Comparison of ENCODE assay signal across 8 cellular contexts in the genomic region with DNA sequence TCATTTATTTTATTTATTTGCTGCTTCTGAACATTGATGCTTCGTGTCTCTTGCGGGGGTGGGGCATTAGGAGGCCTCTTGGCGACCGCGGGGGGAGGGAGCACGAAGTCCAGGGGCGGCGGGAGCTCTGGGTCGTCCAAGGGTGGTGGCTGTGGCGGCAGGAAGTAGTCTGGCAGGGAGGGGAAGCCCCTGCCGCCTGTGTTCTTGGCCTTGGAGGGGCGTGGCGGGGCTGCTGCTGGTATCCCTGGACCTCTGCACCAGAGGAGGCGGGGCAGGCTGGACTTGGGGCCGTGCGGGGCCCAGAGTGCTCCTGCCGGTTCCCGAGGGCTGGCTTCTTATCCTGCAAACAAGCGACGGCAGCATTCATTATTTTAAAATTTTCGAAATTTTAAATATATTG.
DNase-seq lines count a peak whose midpoint lies in the region; ATAC-seq and TF ChIP-seq lines count a peak whose summit lies in the region.

No MANE protein-coding gene starts in this region.

- H3K27me3 Mint-ChIP-seq in neural crest cell (ENCODE audit: low read depth) = no peaks in the 10 kb centered on the region

- H3K4me1 ChIP-seq in ascending aorta = peaks cover 0 to 4% of the 10 kb centered on the region in 2 donors

- no peaks in the 10 kb centered on the region for H3K36me3 ChIP-seq in ascending aorta

- H3K9me3 ChIP-seq in ascending aorta = no peaks in the 10 kb centered on the region

- H3K9me3 Mint-ChIP-seq in neural crest cell = no peaks in the 10 kb centered on the region

- DNase-seq in ascending aorta (ENCODE audit: low spot score in 2 of 2) (no peak), neural crest cell (ENCODE audit: low read depth, low spot score) (peak; percentile 34), A172 (ENCODE audit: low spot score) (no peak), SW 1271 (lab: John Stamatoyannopoulos, UW) (no peak), putamen (ENCODE audit: low spot score) (no peak)
- no peak for DNase-seq in stimulated activated naive CD4-positive, alpha-beta T cell treated with Interleukin-2 at 50 U/mL for 16 hours (lab: John Stamatoyannopoulos, UW)

- ATAC-seq in GM18907 (IDR thresholded peaks at IDR 0.05; ENCODE audit: unreplicated experiment) (peak; percentile 98), HG02840 (IDR thresholded peaks at IDR 0.05; ENCODE audit: low FRiP score, unreplicated experiment) (peak; percentile 91)

- TF ChIP-seq CTCF in ascending aorta (IDR thresholded peaks at IDR 0.05) = no peak
- no peak for TF ChIP-seq CTCF in neural crest cell (conservative IDR thresholded peaks at IDR 0.05)

- H3K4me3 ChIP-seq in ascending aorta = peak overlapping the region; percentile 37 to 40

- H3K4me3 Mint-ChIP-seq in neural crest cell = peak overlapping the region; percentile 9

- H3K36me3 Mint-ChIP-seq in neural crest cell (ENCODE audit: low read depth) = no peaks in the 10 kb centered on the region

- H3K27ac ChIP-seq in ascending aorta = no peak overlapping the region

- peak overlapping the region; percentile 27 for H3K27ac Mint-ChIP-seq in neural crest cell (ENCODE audit: unreplicated experiment)

- peaks cover 8% of the 10 kb centered on the region for H3K4me1 Mint-ChIP-seq in neural crest cell

- H3K27me3 ChIP-seq in ascending aorta = no peaks in the 10 kb centered on the region

- intact Hi-C loops in ascending aorta (cut with DNase I) = no loop called here
